In genomic region chr13:110911880-110912279, GRCh38 we compare ENCODE assay signal across 11 cellular contexts. TPM values are rescaled to one million over a fixed set of nuclear protein-coding genes. Genes with fewer than 3 reads are reported as not detected.
DNase-seq lines count a peak whose midpoint lies in the region; ATAC-seq and TF ChIP-seq lines count a peak whose summit lies in the region.
"Had no signal": no experiment of that assay in that cellular context is flagged by ENCODE, and none has a peak within 500 bp of the region (broad histone marks: within the 10 kb centered on the region; RNA-seq: fewer than 3 reads in every experiment).

No MANE protein-coding gene starts in this region.

- no peak for TF ChIP-seq CTCF in transverse colon (IDR thresholded peaks at IDR 0.05)

- TF ChIP-seq POLR2A in transverse colon (IDR thresholded peaks at IDR 0.05): no peak

- ATAC-seq in GM18870 (IDR thresholded peaks at IDR 0.05; ENCODE audit: unreplicated experiment): no peak
- ATAC-seq in GM18907 (IDR thresholded peaks at IDR 0.05; ENCODE audit: unreplicated experiment): no peak

- H3K9me3 ChIP-seq in iPS-18a (ENCODE audit: control insufficient read depth, low read depth, low read length) (no peaks in the 10 kb centered on the region), transverse colon (no peaks in the 10 kb centered on the region)

- peak overlapping the region; percentile 96 for H3K9ac ChIP-seq in iPS-18a (ENCODE audit: low read length)

- peaks cover 9% of the 10 kb centered on the region for H3K36me3 Mint-ChIP-seq in activated naive CD4-positive, alpha-beta T cell treated with anti-CD3 and anti-CD28 coated beads, Interleukin-2, amount 50 U/mL, for 24 hours
- peaks cover 54% of the 10 kb centered on the region for H3K36me3 Mint-ChIP-seq in activated CD4-positive, alpha-beta memory T cell treated with anti-CD3 and anti-CD28 coated beads, Interleukin-2, amount 10 ng/mL, durations not matched to agents 7 days and 5 days (ENCODE audit: low read depth)

- intact Hi-C loops in transverse colon (cut with DNase I; ENCODE audit: low total_unique reads): loop anchor here (5.0 to 10.0 kb wide), 3 partner anchors 133 to 580 kb away; no protein-coding TSS in a partner anchor

- H3K4me1 ChIP-seq in iPS-18a (ENCODE audit: control insufficient read depth, low read depth, low read length) (peaks cover 56% of the 10 kb centered on the region), transverse colon (peaks cover 35 to 74% (median 68%) of the 10 kb centered on the region in 4 donors)

- no peaks in the 10 kb centered on the region for H3K27me3 ChIP-seq in iPS-18a (ENCODE audit: control insufficient read depth, insufficient read depth, low read length)
- H3K27me3 ChIP-seq in transverse colon: no peaks in the 10 kb centered on the region

- POLR2A ChIA-PET in activated CD4-positive, alpha-beta memory T cell treated with anti-CD3 and anti-CD28 coated beads, Interleukin-2, amount 10 ng/mL, durations not matched to agents 7 days and 5 days (lab: Charles Lee): interaction anchor here (1.0 to 3.9 kb wide), 3 partner anchors 42 to 195 kb away, joined by 3 to 31 read pairs (median 30); no protein-coding TSS in a partner anchor

- in situ Hi-C loops in transverse colon (cut with MboI; ENCODE audit: low pct_ligation_motif_present in 1 of 4, low pct_unique_long_range_greater_than_20kb in 1 of 4, low sequenced_read_pairs in 3 of 4): loop anchor here in 3 of 4 donors (25.0 kb wide), 3 partner anchors 200 to 325 kb away; partner anchors contain the start of genes CARS2 (in 2 of the 3) and ING1 (in 2 of the 3)

- peaks cover 74% of the 10 kb centered on the region for H3K4me1 Mint-ChIP-seq in activated naive CD4-positive, alpha-beta T cell treated with anti-CD3 and anti-CD28 coated beads, Interleukin-2, amount 50 U/mL, for 24 hours
- H3K4me1 Mint-ChIP-seq in activated CD4-positive, alpha-beta memory T cell treated with anti-CD3 and anti-CD28 coated beads, Interleukin-2, amount 10 ng/mL, durations not matched to agents 7 days and 5 days: peaks cover 67% of the 10 kb centered on the region

- WGBS in transverse colon (ENCODE audit: low coverage in 1 of 2), 2 donors: 65 to 79% methylated on average over 2 of the region's 2 CpGs

- H3K9me3 Mint-ChIP-seq in activated naive CD4-positive, alpha-beta T cell treated with anti-CD3 and anti-CD28 coated beads, Interleukin-2, amount 50 U/mL, for 24 hours: no peaks in the 10 kb centered on the region
- H3K9me3 Mint-ChIP-seq in activated CD4-positive, alpha-beta memory T cell treated with anti-CD3 and anti-CD28 coated beads, Interleukin-2, amount 10 ng/mL, durations not matched to agents 7 days and 5 days: no peaks in the 10 kb centered on the region

- no peak for DNase-seq in activated naive CD4-positive, alpha-beta T cell treated with Interleukin-2 at 50 U/mL for 16 hours
- no peak for DNase-seq in activated CD4-positive, alpha-beta memory T cell treated with anti-CD3 and anti-CD28 coated beads, Interleukin-2, amount 10 ng/mL, durations not matched to agents 7 days and 5 days
- no peak for DNase-seq in transverse colon
- no peak for DNase-seq in hypothalamus (lab: John Stamatoyannopoulos, UW)
- DNase-seq: activated naive CD4-positive, alpha-beta T cell treated with anti-CD3 and anti-CD28 coated beads, Interleukin-2, amount 50 U/mL, for 16 hours; C1 segment of cervical spinal cord; kidney had no signal

- H3K36me3 ChIP-seq in iPS-18a (ENCODE audit: control insufficient read depth, low read depth, low read length): peaks cover 23% of the 10 kb centered on the region
- H3K36me3 ChIP-seq in transverse colon: no peaks in the 10 kb centered on the region

- TF ChIP-seq EP300 in transverse colon (IDR thresholded peaks at IDR 0.05; ENCODE audit: low read depth): no peak

- no peaks in the 10 kb centered on the region for H3K27me3 Mint-ChIP-seq in activated naive CD4-positive, alpha-beta T cell treated with anti-CD3 and anti-CD28 coated beads, Interleukin-2, amount 50 U/mL, for 24 hours
- H3K27me3 Mint-ChIP-seq in activated CD4-positive, alpha-beta memory T cell treated with anti-CD3 and anti-CD28 coated beads, Interleukin-2, amount 10 ng/mL, durations not matched to agents 7 days and 5 days: no peaks in the 10 kb centered on the region

- peak overlapping the region; percentile 95 for H3K4me3 Mint-ChIP-seq in activated naive CD4-positive, alpha-beta T cell treated with anti-CD3 and anti-CD28 coated beads, Interleukin-2, amount 50 U/mL, for 24 hours
- H3K4me3 Mint-ChIP-seq in activated CD4-positive, alpha-beta memory T cell treated with anti-CD3 and anti-CD28 coated beads, Interleukin-2, amount 10 ng/mL, durations not matched to agents 7 days and 5 days: peak overlapping the region; percentile 89

- peak overlapping the region; percentile 30 for H3K27ac Mint-ChIP-seq in activated naive CD4-positive, alpha-beta T cell treated with anti-CD3 and anti-CD28 coated beads, Interleukin-2, amount 50 U/mL, for 24 hours
- H3K27ac Mint-ChIP-seq in activated CD4-positive, alpha-beta memory T cell treated with anti-CD3 and anti-CD28 coated beads, Interleukin-2, amount 10 ng/mL, durations not matched to agents 7 days and 5 days: no peak overlapping the region

- CTCF ChIA-PET in activated CD4-positive, alpha-beta memory T cell treated with anti-CD3 and anti-CD28 coated beads, Interleukin-2, amount 10 ng/mL, durations not matched to agents 7 days and 5 days (lab: Charles Lee): interaction anchor here (2.6 kb wide), 1 partner anchor 156 kb away, joined by 12 read pairs; no protein-coding TSS in a partner anchor

- H3K4me3 ChIP-seq in iPS-18a (ENCODE audit: low read length) (peak overlapping the region; percentile 76), transverse colon (no peak overlapping the region)

- H3K27ac ChIP-seq in iPS-18a (ENCODE audit: low read length): no peak overlapping the region
- peak overlapping the region in 3 of 4 donors; percentile 98 to 100 (median 100) for H3K27ac ChIP-seq in transverse colon

RNA-seq across cellular contexts. Expression of gene ANKRD10, which starts 3.0 kb away (rescaled TPM):
- 100 to 1,000 TPM; 127 to 129 TPM for total RNA-seq in activated CD4-positive, alpha-beta memory T cell treated with anti-CD3 and anti-CD28 coated beads, Interleukin-2, amount 10 ng/mL, durations not matched to agents 7 days and 5 days
- total RNA-seq in transverse colon: 100 to 1,000 TPM; 124 to 286 (median 188) TPM
